27 cellular contexts compared by ENCODE assay signal in genomic region chr5:174760721-174761120, GRCh38. TPM values are rescaled to one million over a fixed set of nuclear protein-coding genes. Genes with fewer than 3 reads are reported as not detected.
"Had no signal": no experiment of that assay in that cellular context is flagged by ENCODE, and none has a peak within 500 bp of the region (broad histone marks: within the 10 kb centered on the region; RNA-seq: fewer than 3 reads in every experiment).

No MANE protein-coding gene starts in this region.

- H3K27ac ChIP-seq: dorsolateral prefrontal cortex, foreskin keratinocyte, neutrophil, ovary, suprapubic skin, thyroid gland, upper lobe of left lung, vagina had no signal

- H3K9me3 Mint-ChIP-seq: nephron progenitor cell had no signal

- H3K4me1 ChIP-seq: foreskin keratinocyte, suprapubic skin, thyroid gland, upper lobe of left lung, vagina had no signal

- H3K4me2 ChIP-seq: smooth muscle cell had no signal

- H3K4me1 Mint-ChIP-seq: naive thymus-derived CD4-positive, alpha-beta T cell; stimulated activated effector memory CD8-positive, alpha-beta T cell treated with anti-CD3 and anti-CD28 coated beads, Interleukin-12 subunit alpha, Interleukin-12 subunit beta, amount 100 ng/mL, for 72 hours had no signal

- ATAC-seq: esophagus mucosa; foreskin keratinocyte; left colon; left ventricle myocardium superior; naive thymus-derived CD4-positive, alpha-beta T cell; right cardiac atrium; stimulated activated effector memory CD8-positive, alpha-beta T cell treated with anti-CD3 and anti-CD28 coated beads, Interleukin-12 subunit alpha, Interleukin-12 subunit beta, amount 100 ng/mL, for 72 hours; stimulated activated naive CD8-positive, alpha-beta T cell treated with anti-CD3 and anti-CD28 coated beads, Interleukin-15, Interleukin-2, amounts not matched to agents 100 U/mL and 50 U/mL, for 24 hours had no signal

- H3K36me3 ChIP-seq: neutrophil, ovary, suprapubic skin, thyroid gland, upper lobe of left lung, vagina had no signal

- H3K4me3 Mint-ChIP-seq: naive thymus-derived CD4-positive, alpha-beta T cell; nephron progenitor cell; stimulated activated effector memory CD8-positive, alpha-beta T cell treated with anti-CD3 and anti-CD28 coated beads, Interleukin-12 subunit alpha, Interleukin-12 subunit beta, amount 100 ng/mL, for 72 hours had no signal

- H3K27me3 ChIP-seq: foreskin keratinocyte, neutrophil, ovary, suprapubic skin, thyroid gland, upper lobe of left lung, vagina had no signal

- H3K27ac Mint-ChIP-seq: naive thymus-derived CD4-positive, alpha-beta T cell; nephron progenitor cell; progenitor cell of endocrine pancreas; stimulated activated effector memory CD8-positive, alpha-beta T cell treated with anti-CD3 and anti-CD28 coated beads, Interleukin-12 subunit alpha, Interleukin-12 subunit beta, amount 100 ng/mL, for 72 hours had no signal

- H3K4me3 ChIP-seq: dorsolateral prefrontal cortex, lung, ovary, smooth muscle cell, suprapubic skin, thyroid gland, upper lobe of left lung, vagina had no signal

- DNase-seq: cortex of kidney; dorsolateral prefrontal cortex; effector memory CD4-positive, alpha-beta T cell; foreskin keratinocyte; head of caudate nucleus; hippocampal formation; left colon; left ventricle myocardium superior; mesenchymal stem cell; midbrain; naive thymus-derived CD4-positive, alpha-beta T cell; nephron progenitor cell; ovary; right cardiac atrium; stimulated activated CD4-positive, alpha-beta T cell treated with anti-CD3 and anti-CD28 coated beads, Interleukin-2, amount 100 ng/mL, for 48 hours; stimulated activated CD8-positive, alpha-beta memory T cell treated with anti-CD3 and anti-CD28 coated beads, Interleukin-4, amount 100 ng/mL, for 48 hours; stimulated activated naive CD8-positive, alpha-beta T cell treated with anti-CD3 and anti-CD28 coated beads, Interleukin-15, Interleukin-2, amounts not matched to agents 100 U/mL and 50 U/mL, for 24 hours; thyroid gland; upper lobe of left lung had no signal

- H3K9me3 ChIP-seq: neutrophil, ovary, suprapubic skin, thyroid gland, upper lobe of left lung, vagina had no signal

- H3K36me3 Mint-ChIP-seq: stimulated activated effector memory CD8-positive, alpha-beta T cell treated with anti-CD3 and anti-CD28 coated beads, Interleukin-12 subunit alpha, Interleukin-12 subunit beta, amount 100 ng/mL, for 72 hours had no signal

RNA-seq across cellular contexts. Expression of gene MSX2, which starts 36.3 kb away (rescaled TPM):
- total RNA-seq: naive thymus-derived CD4-positive, alpha-beta T cell had no signal
- polyA plus RNA-seq: naive thymus-derived CD4-positive, alpha-beta T cell had no signal
